In the genomic region with DNA sequence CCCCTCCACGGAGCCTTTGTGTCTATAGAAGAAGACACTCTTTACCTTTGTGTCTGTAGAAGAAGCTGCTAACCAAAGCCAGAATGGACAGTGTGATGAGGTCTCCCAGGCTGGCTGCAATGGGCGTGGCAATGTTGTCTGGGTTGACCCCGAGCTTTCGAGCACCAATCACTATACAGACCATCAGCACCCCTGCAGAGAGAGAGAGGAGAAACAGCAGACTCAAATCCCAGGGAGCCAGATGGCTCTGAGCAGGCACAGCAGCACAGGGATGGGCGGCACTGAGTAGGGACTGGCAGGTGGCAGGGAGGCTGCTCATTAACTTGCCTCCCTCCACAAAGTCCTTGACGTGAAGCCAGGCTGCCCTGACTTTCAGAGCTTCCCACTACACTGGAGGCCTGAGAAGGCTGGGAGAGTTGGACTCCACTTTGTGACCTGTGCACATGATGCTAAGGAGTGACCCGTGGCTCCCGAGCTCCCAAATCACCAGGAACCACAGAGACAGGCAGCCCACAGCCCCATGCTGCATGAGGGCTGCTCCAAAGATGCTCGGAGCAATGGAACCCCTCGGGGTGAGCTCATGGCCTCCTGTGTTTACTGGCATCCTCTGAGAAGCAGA, we compare ENCODE assay signal across 17 cellular contexts. TPM values are rescaled to one million over a fixed set of nuclear protein-coding genes. Genes with fewer than 3 reads are reported as not detected.
A peak's percentile ranks its signal among the peaks of the same experiment; 100 is the strongest.
DNase-seq lines count a peak whose midpoint lies in the region; ATAC-seq, FAIRE-seq and TF ChIP-seq lines count a peak whose summit lies in the region.
"Had no signal": no experiment of that assay in that cellular context is flagged by ENCODE, and none has a peak within 500 bp of the region (broad histone marks: within the 10 kb centered on the region; RNA-seq: fewer than 3 reads in every experiment).

No MANE protein-coding gene starts in this region.

- peaks cover 18% of the 10 kb centered on the region for H3K36me3 Mint-ChIP-seq in IgD-negative memory B cell
- peaks cover 49 to 66% of the 10 kb centered on the region in 2 donors for H3K36me3 Mint-ChIP-seq in stimulated activated naive B cell treated with anti-CD40 and anti-IgM and Interleukin-4, amounts not matched to agents 10 μg/mL and 1 μg/mL and 100 μg/mL, for 72 hours

- no peak overlapping the region for H3K4me3 Mint-ChIP-seq in IgD-negative memory B cell
- no peak overlapping the region for H3K4me3 Mint-ChIP-seq in stimulated activated naive B cell treated with anti-CD40 and anti-IgM and Interleukin-4, amounts not matched to agents 10 μg/mL and 1 μg/mL and 100 μg/mL, for 72 hours

- H3K4me3 ChIP-seq in WERI-Rb-1 (ENCODE audit: low read depth, low read length): peak overlapping the region; percentile 23
- H3K4me3 ChIP-seq: BLaER1 treated with 17β-estradiol and CSF1 and Interleukin-3, amounts not matched to agents 10 nM and 100 nM; Peyer's patch had no signal

- no peaks in the 10 kb centered on the region for H3K27me3 ChIP-seq in WERI-Rb-1 (ENCODE audit: insufficient read depth, low read depth, severe bottlenecking)
- H3K27me3 ChIP-seq: BLaER1 treated with 17β-estradiol and CSF1 and Interleukin-3, amounts not matched to agents 10 nM and 100 nM; Peyer's patch had no signal

- ATAC-seq in GM19328 (IDR thresholded peaks at IDR 0.05; ENCODE audit: unreplicated experiment): no peak
- no peak for ATAC-seq in stimulated activated naive B cell treated with anti-CD40 and anti-IgM and Interleukin-4, amounts not matched to agents 10 μg/mL and 1 μg/mL and 100 μg/mL, for 72 hours (replicated peaks)

- H3K9me3 Mint-ChIP-seq in IgD-negative memory B cell: peaks cover 1 to 6% (median 5%) of the 10 kb centered on the region in 3 donors
- H3K9me3 Mint-ChIP-seq in stimulated activated naive B cell treated with anti-CD40 and anti-IgM and Interleukin-4, amounts not matched to agents 10 μg/mL and 1 μg/mL and 100 μg/mL, for 72 hours: peaks cover 7 to 8% of the 10 kb centered on the region in 2 donors

- no peaks in the 10 kb centered on the region for H3K27me3 Mint-ChIP-seq in IgD-negative memory B cell
- H3K27me3 Mint-ChIP-seq in stimulated activated naive B cell treated with anti-CD40 and anti-IgM and Interleukin-4, amounts not matched to agents 10 μg/mL and 1 μg/mL and 100 μg/mL, for 72 hours: no peaks in the 10 kb centered on the region

- peaks cover 13% of the 10 kb centered on the region for H3K36me3 ChIP-seq in WERI-Rb-1

- H3K4me1 Mint-ChIP-seq in IgD-negative memory B cell: peaks cover 5 to 15% (median 12%) of the 10 kb centered on the region in 3 donors
- H3K4me1 Mint-ChIP-seq in stimulated activated naive B cell treated with anti-CD40 and anti-IgM and Interleukin-4, amounts not matched to agents 10 μg/mL and 1 μg/mL and 100 μg/mL, for 72 hours: peaks cover 5 to 16% of the 10 kb centered on the region in 2 donors

- H3K27ac Mint-ChIP-seq in IgD-negative memory B cell: peak overlapping the region in 2 of 3 donors; percentile 59 to 67
- H3K27ac Mint-ChIP-seq in stimulated activated naive B cell treated with anti-CD40 and anti-IgM and Interleukin-4, amounts not matched to agents 10 μg/mL and 1 μg/mL and 100 μg/mL, for 72 hours: no peak overlapping the region

- DNase-seq in DMS 273 (lab: John Stamatoyannopoulos, UW; ENCODE audit: unreplicated experiment) (peak; percentile 96), WERI-Rb-1 (peak; percentile 94), mucosa of gallbladder (ENCODE audit: low spot score) (peak; percentile 4), DMS114 treated with DMSO at 0.1 percent for 48 hours (lab: John Stamatoyannopoulos, UW; ENCODE audit: unreplicated experiment) (no peak), GM12891 (ENCODE audit: insufficient read length, low spot score) (no peak)
- DNase-seq in stimulated activated naive B cell treated with anti-CD40 and anti-IgM and Interleukin-4, amounts not matched to agents 10 μg/mL and 1 μg/mL and 100 μg/mL, for 72 hours: no peak
- DNase-seq: KBM-7, NCI-H1105, NCI-H2029, Peyer's patch, Right ventricle myocardium superior, SK-N-SH, T-helper 1 cell had no signal

- peak overlapping the region; percentile 91 for H3K27ac ChIP-seq in WERI-Rb-1
- H3K27ac ChIP-seq: BLaER1 treated with 17β-estradiol and CSF1 and Interleukin-3, amounts not matched to agents 10 nM and 100 nM; Peyer's patch had no signal

- TF ChIP-seq CTCF in WERI-Rb-1 (IDR thresholded peaks at IDR 0.05; ENCODE audit: low read depth, low read length): no peak

- no peak for FAIRE-seq in GM12891 (lab: Jason Lieb, UNC)

- TF ChIP-seq POLR2A in GM12891 (IDR thresholded peaks at IDR 0.05; ENCODE audit: low read depth, low read length): no peak

- H3K9me3 ChIP-seq in WERI-Rb-1 (ENCODE audit: severe bottlenecking): peaks cover under 1% of the 10 kb centered on the region
- H3K9me3 ChIP-seq: SK-N-SH had no signal

TF ChIP-seq in GM12891, 5 proteins besides CTCF, POLR2A, EP300 and RAD21:
- TF ChIP-seq POLR2AphosphoS5 (IDR thresholded peaks at IDR 0.05; ENCODE audit: low read depth, low read length): no peak
- no peak for TF ChIP-seq POU2F2 (IDR thresholded peaks at IDR 0.05; ENCODE audit: low read depth, low read length)
- TF ChIP-seq SPI1 (IDR thresholded peaks at IDR 0.05; ENCODE audit: low read depth, low read length): no peak
- TF ChIP-seq PAX5 (IDR thresholded peaks at IDR 0.05; ENCODE audit: insufficient read depth, low read length, severe bottlenecking): no peak
- no peak for TF ChIP-seq TAF1 (IDR thresholded peaks at IDR 0.05; ENCODE audit: low read depth, low read length)

RNA-seq across cellular contexts. Expression of gene ROPN1B, which starts 53.9 kb away (rescaled TPM):
- polyA plus RNA-seq in IgD-negative memory B cell: not detected
- not detected for total RNA-seq in mucosa of gallbladder
- polyA plus RNA-seq in GM12891 (2012; ENCODE audit: low read depth, missing spikeins): not detected
- total RNA-seq: Peyer's patch had no signal
- polyA plus RNA-seq: AG04450, SK-N-SH had no signal

Comparison
In these comparisons a context has a peak if more than half of its experiments do, and no peak if none do; other contexts are left out.
1. DNase-seq: peak in DMS 273 (single experiment), WERI-Rb-1 (single experiment) and mucosa of gallbladder (single experiment); none in DMS114 treated with DMSO at 0.1 percent for 48 hours (single experiment), stimulated activated naive B cell treated with anti-CD40 and anti-IgM and Interleukin-4, amounts not matched to agents 10 μg/mL and 1 μg/mL and 100 μg/mL, for 72 hours (single experiment) and GM12891 (single experiment).